16 cellular contexts compared by ENCODE assay signal in genomic region chr4:57490520-57490919, GRCh38.
DNase-seq lines count a peak whose midpoint lies in the region; ATAC-seq and TF ChIP-seq lines count a peak whose summit lies in the region.
"Had no signal": no experiment of that assay in that cellular context is flagged by ENCODE, and none has a peak within 500 bp of the region (broad histone marks: within the 10 kb centered on the region; RNA-seq: fewer than 3 reads in every experiment).

No MANE protein-coding gene starts in this region.

- no peak for DNase-seq in Right ventricle myocardium superior
- DNase-seq in right atrium auricular region (ENCODE audit: low spot score): no peak
- peak; percentile 14 for DNase-seq in astrocyte of the hippocampus (ENCODE audit: low read depth, low spot score)
- peak in 1 of 2 donors; percentile 28 for DNase-seq in heart right ventricle
- no peak for DNase-seq in activated naive CD4-positive, alpha-beta T cell treated with anti-CD3 and anti-CD28 coated beads, Interleukin-2, amount 10 ng/mL, durations not matched to agents 7 days and 5 days
- no peak for DNase-seq in H9
- no peak for DNase-seq in NCI-H1048 (lab: John Stamatoyannopoulos, UW)
- no peak for DNase-seq in NCI-H1417 (lab: John Stamatoyannopoulos, UW)
- DNase-seq: activated CD8-positive, alpha-beta T cell treated with anti-CD3 and anti-CD28 coated beads, Interleukin-2, amount 10 ng/mL, durations not matched to agents 7 days and 5 days; amniotic stem cell; NCI-H2227 treated with DMSO at 0.1 percent for 48 hours; WERI-Rb-1 had no signal

- H4K8ac ChIP-seq in H9 (replicated peaks; ENCODE audit: insufficient read length, low read depth, low read length): no peak overlapping the region

- no peaks in the 10 kb centered on the region for H4K20me1 ChIP-seq in H9 (ENCODE audit: control insufficient read depth, insufficient read depth, insufficient read length)

- no peak overlapping the region for H2BK15ac ChIP-seq in H9 (ENCODE audit: low read depth, low read length)

- no peak overlapping the region for H2BK20ac ChIP-seq in H9 (ENCODE audit: low read depth, low read length, poor library complexity, severe bottlenecking)

- no peaks in the 10 kb centered on the region for H3K36me3 Mint-ChIP-seq in activated naive CD4-positive, alpha-beta T cell treated with anti-CD3 and anti-CD28 coated beads, Interleukin-2, amount 10 ng/mL, durations not matched to agents 7 days and 5 days
- no peaks in the 10 kb centered on the region for H3K36me3 Mint-ChIP-seq in H9 (ENCODE audit: insufficient read depth in 1 of 3, low read depth in 3 of 3)
- H3K36me3 Mint-ChIP-seq: stimulated activated effector memory CD8-positive, alpha-beta T cell treated with anti-CD3 and anti-CD28 coated beads, Interleukin-12 subunit alpha, Interleukin-12 subunit beta, amount 100 ng/mL, for 72 hours had no signal

- H3K23ac ChIP-seq in H9 (ENCODE audit: insufficient read length, low read depth, low read length): no peak overlapping the region

- no peaks in the 10 kb centered on the region for H3K79me1 ChIP-seq in H9 (ENCODE audit: insufficient read depth, low read depth, low read length, poor library complexity, severe bottlenecking)

- H3K36me3 ChIP-seq in right atrium auricular region: no peaks in the 10 kb centered on the region
- no peaks in the 10 kb centered on the region for H3K36me3 ChIP-seq in heart right ventricle
- H3K36me3 ChIP-seq: WERI-Rb-1 had no signal

- H2BK5ac ChIP-seq in H9 (ENCODE audit: insufficient read length, low read length): no peak overlapping the region

- H3K9ac ChIP-seq in H9 (ENCODE audit: extremely low read depth, insufficient read length, low read length): no peak overlapping the region

- ATAC-seq in Right ventricle myocardium superior (ENCODE audit: poor library complexity) (peak; percentile 31), heart right ventricle (peak in 6 of 8 donors; percentile 46 to 72 (median 58))
- ATAC-seq: activated CD8-positive, alpha-beta T cell treated with anti-CD3 and anti-CD28 coated beads, Interleukin-2, amount 10 ng/mL, durations not matched to agents 7 days and 5 days; HCT116; stimulated activated effector memory CD8-positive, alpha-beta T cell treated with anti-CD3 and anti-CD28 coated beads, Interleukin-12 subunit alpha, Interleukin-12 subunit beta, amount 100 ng/mL, for 72 hours had no signal

- H3K9me3 Mint-ChIP-seq in activated naive CD4-positive, alpha-beta T cell treated with anti-CD3 and anti-CD28 coated beads, Interleukin-2, amount 10 ng/mL, durations not matched to agents 7 days and 5 days: peaks cover 3% of the 10 kb centered on the region
- H3K9me3 Mint-ChIP-seq in H9: no peaks in the 10 kb centered on the region
- H3K9me3 Mint-ChIP-seq: activated T-helper 1 cell treated with anti-CD3 and anti-CD28 coated beads, Interleukin-12 subunit alpha, Interleukin-12 subunit beta, Interleukin-2, Interleukin-4 antibody, amounts not matched to agents 30 ng/mL and 10 ng/mL and 1 ng/mL, durations not matched to agents 14 hours and 24 hours and 36 hours; type B pancreatic cell had no signal

- CTCF ChIA-PET in activated naive CD4-positive, alpha-beta T cell treated with anti-CD3 and anti-CD28 coated beads, Interleukin-2, amount 10 ng/mL, durations not matched to agents 7 days and 5 days (lab: Charles Lee): no interaction called here

- no peak overlapping the region for H3K18ac ChIP-seq in H9 (ENCODE audit: insufficient read length, low read depth, low read length)

- TF ChIP-seq CTCF in right atrium auricular region (IDR thresholded peaks at IDR 0.05) (no peak), heart right ventricle (IDR thresholded peaks at IDR 0.05) (no peak), H9 (conservative IDR thresholded peaks at IDR 0.05) (no peak)

- H3K9me3 ChIP-seq in right atrium auricular region (no peaks in the 10 kb centered on the region), heart right ventricle (no peaks in the 10 kb centered on the region), H9 (ENCODE audit: control insufficient read depth, low read depth, low read length) (no peaks in the 10 kb centered on the region)

- WGBS in heart right ventricle, 2 donors: 47 to 49% methylated on average over 3 of the region's 3 CpGs
- no CpG with 5 or more reads among the region's 3 CpGs for WGBS in H9 (ENCODE audit: extremely low coverage, insufficient read length, low lambda C conversion rate)

- no peak overlapping the region for H3T11ph ChIP-seq in H9 (ENCODE audit: low read length)

- intact Hi-C loops in Right ventricle myocardium superior (cut with DNase I): no loop called here
- intact Hi-C loops in heart right ventricle (cut with DNase I): no loop called here

- H3K4ac ChIP-seq in H9 (ENCODE audit: low read depth, low read length): no peak overlapping the region

- no peak overlapping the region for H2BK12ac ChIP-seq in H9 (ENCODE audit: insufficient read length, low read depth, low read length)

- H3K4me3 ChIP-seq in right atrium auricular region: no peak overlapping the region
- H3K4me3 ChIP-seq in heart right ventricle: no peak overlapping the region

- H3K27me3 ChIP-seq in right atrium auricular region: no peaks in the 10 kb centered on the region
- no peaks in the 10 kb centered on the region for H3K27me3 ChIP-seq in heart right ventricle
- H3K27me3 ChIP-seq in H9 (ENCODE audit: insufficient read depth, low read length): no peaks in the 10 kb centered on the region

- H3K23me2 ChIP-seq in H9 (ENCODE audit: insufficient read length, low read depth, low read length, poor library complexity, severe bottlenecking): no peaks in the 10 kb centered on the region

- H3K27me3 Mint-ChIP-seq in activated naive CD4-positive, alpha-beta T cell treated with anti-CD3 and anti-CD28 coated beads, Interleukin-2, amount 10 ng/mL, durations not matched to agents 7 days and 5 days: no peaks in the 10 kb centered on the region
- H3K27me3 Mint-ChIP-seq in H9 (ENCODE audit: low read depth): no peaks in the 10 kb centered on the region
- H3K27me3 Mint-ChIP-seq: type B pancreatic cell had no signal

- no peaks in the 10 kb centered on the region for H3K4me1 Mint-ChIP-seq in activated naive CD4-positive, alpha-beta T cell treated with anti-CD3 and anti-CD28 coated beads, Interleukin-2, amount 10 ng/mL, durations not matched to agents 7 days and 5 days
- peaks cover 0 to 6% of the 10 kb centered on the region in 2 experiments; a peak in 3 of 4 replicates for H3K4me1 Mint-ChIP-seq in H9
- H3K4me1 Mint-ChIP-seq: stimulated activated effector memory CD8-positive, alpha-beta T cell treated with anti-CD3 and anti-CD28 coated beads, Interleukin-12 subunit alpha, Interleukin-12 subunit beta, amount 100 ng/mL, for 72 hours had no signal

- no peaks in the 10 kb centered on the region for H3K4me1 ChIP-seq in right atrium auricular region
- H3K4me1 ChIP-seq in heart right ventricle: peaks cover 0 to 20% (median 4%) of the 10 kb centered on the region in 9 donors
- no peaks in the 10 kb centered on the region for H3K4me1 ChIP-seq in H9 (ENCODE audit: insufficient read depth, low read length)

- H3K4me3 Mint-ChIP-seq in activated naive CD4-positive, alpha-beta T cell treated with anti-CD3 and anti-CD28 coated beads, Interleukin-2, amount 10 ng/mL, durations not matched to agents 7 days and 5 days: no peak overlapping the region
- no peak overlapping the region for H3K4me3 Mint-ChIP-seq in H9
- H3K4me3 Mint-ChIP-seq: activated CD8-positive, alpha-beta T cell treated with anti-CD3 and anti-CD28 coated beads, Interleukin-2, amount 10 ng/mL, durations not matched to agents 7 days and 5 days; activated T-helper 1 cell treated with anti-CD3 and anti-CD28 coated beads, Interleukin-12 subunit alpha, Interleukin-12 subunit beta, Interleukin-2, Interleukin-4 antibody, amounts not matched to agents 30 ng/mL and 10 ng/mL and 1 ng/mL, durations not matched to agents 14 hours and 24 hours and 36 hours; stimulated activated effector memory CD8-positive, alpha-beta T cell treated with anti-CD3 and anti-CD28 coated beads, Interleukin-12 subunit alpha, Interleukin-12 subunit beta, amount 100 ng/mL, for 72 hours; type B pancreatic cell had no signal

- H2AFZ ChIP-seq in H9 (ENCODE audit: low read length): no peak overlapping the region

- no peak overlapping the region for H2BK120ac ChIP-seq in H9 (ENCODE audit: low read depth, low read length, poor library complexity, severe bottlenecking)

- H3K27ac Mint-ChIP-seq in activated naive CD4-positive, alpha-beta T cell treated with anti-CD3 and anti-CD28 coated beads, Interleukin-2, amount 10 ng/mL, durations not matched to agents 7 days and 5 days: no peak overlapping the region
- H3K27ac Mint-ChIP-seq in H9: no peak overlapping the region; a peak in 1 of 7 replicates
- H3K27ac Mint-ChIP-seq: activated CD8-positive, alpha-beta T cell treated with anti-CD3 and anti-CD28 coated beads, Interleukin-2, amount 10 ng/mL, durations not matched to agents 7 days and 5 days; activated T-helper 1 cell treated with anti-CD3 and anti-CD28 coated beads, Interleukin-12 subunit alpha, Interleukin-12 subunit beta, Interleukin-2, Interleukin-4 antibody, amounts not matched to agents 30 ng/mL and 10 ng/mL and 1 ng/mL, durations not matched to agents 14 hours and 24 hours and 36 hours; stimulated activated effector memory CD8-positive, alpha-beta T cell treated with anti-CD3 and anti-CD28 coated beads, Interleukin-12 subunit alpha, Interleukin-12 subunit beta, amount 100 ng/mL, for 72 hours; type B pancreatic cell had no signal

- H2AK5ac ChIP-seq in H9 (ENCODE audit: insufficient read length, low read length): no peak overlapping the region

- H4K91ac ChIP-seq in H9 (ENCODE audit: insufficient read length, low read depth, low read length): no peak overlapping the region

- H3K27ac ChIP-seq in right atrium auricular region (no peak overlapping the region), heart right ventricle (peak overlapping the region in 4 of 10 donors; percentile 5 to 56 (median 34)), H9 (ENCODE audit: insufficient read length, low read depth, low read length) (no peak overlapping the region)
- H3K27ac ChIP-seq: WERI-Rb-1 had no signal

- no peak overlapping the region for H3K14ac ChIP-seq in H9 (ENCODE audit: insufficient read depth, low read length)

- no peak overlapping the region for H3K4me2 ChIP-seq in H9 (ENCODE audit: insufficient read depth, insufficient read length, low read length)

- H4K5ac ChIP-seq in H9 (ENCODE audit: insufficient read length, low read depth, low read length): no peak overlapping the region

- no peak overlapping the region for H3K56ac ChIP-seq in H9 (ENCODE audit: insufficient read length, low read depth, low read length)

- H3K79me2 ChIP-seq in H9 (ENCODE audit: insufficient read depth, low read length): no peaks in the 10 kb centered on the region
